ENCODE assay signal across 10 cellular contexts in the genomic region with DNA sequence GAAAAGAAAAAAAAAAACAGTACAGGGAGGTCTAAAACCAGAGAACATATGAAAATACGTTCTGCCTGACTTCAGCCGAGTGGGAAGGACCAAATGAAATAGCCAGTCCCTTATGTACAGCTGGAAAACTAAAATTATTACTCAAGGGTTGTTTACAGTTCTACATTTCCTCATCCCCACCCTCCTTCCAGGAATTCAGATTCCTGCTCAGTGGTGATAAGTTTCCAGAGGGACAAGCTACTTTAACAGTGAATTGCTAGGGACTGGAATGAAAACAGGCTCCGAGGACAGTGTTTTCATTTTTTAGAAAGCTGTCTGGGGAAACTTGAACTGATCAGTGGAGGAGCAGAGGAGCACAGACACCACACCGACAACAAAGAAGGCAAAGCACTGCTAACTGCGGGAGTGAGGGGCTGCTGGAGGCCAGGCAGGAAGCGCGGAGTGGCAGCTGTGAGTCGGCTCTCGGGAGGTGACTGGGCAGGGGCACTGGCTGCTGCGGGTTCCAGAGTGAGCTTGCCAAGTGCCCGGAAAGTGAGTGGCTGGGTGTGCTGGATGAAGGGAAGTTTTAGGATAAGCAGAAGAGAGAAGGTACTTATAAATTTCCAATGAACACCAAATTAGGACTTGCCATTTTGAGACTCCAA.
DNase-seq lines count a peak whose midpoint lies in the region; ATAC-seq and TF ChIP-seq lines count a peak whose summit lies in the region.
"Had no signal": no experiment of that assay in that cellular context is flagged by ENCODE, and none has a peak within 500 bp of the region (broad histone marks: within the 10 kb centered on the region; RNA-seq: fewer than 3 reads in every experiment).

No MANE protein-coding gene starts in this region.

- ATAC-seq in right lobe of liver: peak; percentile 47 to 74 (median 68)
- ATAC-seq in GM21576 (IDR thresholded peaks at IDR 0.05; ENCODE audit: unreplicated experiment): no peak

- TF ChIP-seq POLR2A in right lobe of liver (IDR thresholded peaks at IDR 0.05): no peak
- TF ChIP-seq POLR2A in lower leg skin (IDR thresholded peaks at IDR 0.05): no peak

- WGBS in right lobe of liver (ENCODE audit: insufficient coverage, low coverage, low lambda C conversion rate, missing lambda C conversion rate): 58% methylated on average over 10 of the region's 11 CpGs
- 56 to 58% methylated on average over 11 of the region's 11 CpGs for WGBS in lower leg skin, 2 donors

- H3K4me1 ChIP-seq in duodenal mucosa (ENCODE audit: control insufficient read depth in 1 of 2, insufficient read depth in 2 of 2, low read length in 2 of 2) (no peaks in the 10 kb centered on the region), right lobe of liver (peaks cover 0 to 16% (median 2%) of the 10 kb centered on the region in 4 donors)

- no peaks in the 10 kb centered on the region for H3K27me3 ChIP-seq in duodenal mucosa (ENCODE audit: control insufficient read depth in 1 of 2, insufficient read depth in 2 of 2, low read length in 2 of 2)
- no peaks in the 10 kb centered on the region for H3K27me3 ChIP-seq in right lobe of liver

- intact Hi-C loops in right lobe of liver (cut with DNase I) (no loop called here), lower leg skin (cut with DNase I; ENCODE audit: low total_unique reads) (loop anchor here (10.0 kb wide), 1 partner anchor 365 kb away; no protein-coding TSS in a partner anchor)

- no peak overlapping the region for H3K27ac ChIP-seq in duodenal mucosa (ENCODE audit: low read depth, low read length)
- H3K27ac ChIP-seq in right lobe of liver: peak overlapping the region; percentile 33 to 60 (median 48)

- H3K9ac ChIP-seq in duodenal mucosa (ENCODE audit: low read depth in 1 of 2, low read length in 2 of 2): no peak overlapping the region

- DNase-seq in HT-29 (ENCODE audit: low spot score) (peak; percentile 36), right lobe of liver (no peak), smooth muscle cell of the brain vasculature (ENCODE audit: low read depth, low spot score) (peak; percentile 13), lower leg skin (ENCODE audit: low spot score in 2 of 2) (no peak), GOT3 (lab: John Stamatoyannopoulos, UW) (no peak)
- DNase-seq in stimulated activated CD4-positive, alpha-beta T cell treated with anti-CD3 and anti-CD28 coated beads, Interleukin-4, amount 100 ng/mL, for 1 hour: no peak
- DNase-seq: activated naive CD8-positive, alpha-beta T cell treated with anti-CD3 and anti-CD28 coated beads, Interleukin-2, amount 10 ng/mL, durations not matched to agents 7 days and 5 days; stimulated activated CD4-positive, alpha-beta T cell treated with anti-CD3 and anti-CD28 coated beads, Interleukin-4, amount 100 ng/mL, for 4 hours had no signal

- TF ChIP-seq CTCF in right lobe of liver (IDR thresholded peaks at IDR 0.05): no peak
- TF ChIP-seq CTCF in lower leg skin (IDR thresholded peaks at IDR 0.05): no peak

- H3K9me3 ChIP-seq in duodenal mucosa (ENCODE audit: control insufficient read depth in 1 of 2, low read length in 2 of 2) (no peaks in the 10 kb centered on the region), right lobe of liver (no peaks in the 10 kb centered on the region)

- peaks cover 17 to 32% of the 10 kb centered on the region in 2 donors for H3K36me3 ChIP-seq in duodenal mucosa (ENCODE audit: control insufficient read depth in 1 of 2, insufficient read depth in 2 of 2, low read length in 2 of 2)
- H3K36me3 ChIP-seq in right lobe of liver: peaks cover 0 to 43% (median 23%) of the 10 kb centered on the region in 4 donors

- H3K4me3 ChIP-seq in duodenal mucosa (ENCODE audit: low read depth in 1 of 2, low read length in 2 of 2): peak overlapping the region; percentile 36 to 48
- peak overlapping the region in 1 of 3 donors; percentile 11 for H3K4me3 ChIP-seq in right lobe of liver
- H3K4me3 ChIP-seq in lower leg skin (ENCODE audit: low read depth, poor library complexity, severe bottlenecking): no peak overlapping the region

Comparison
In these comparisons a context has a peak if more than half of its experiments do, and no peak if none do; other contexts are left out.
1. DNase-seq: peak in HT-29 (single experiment) and smooth muscle cell of the brain vasculature (single experiment); none in right lobe of liver (0 of 3), lower leg skin (0 of 2), stimulated activated CD4-positive, alpha-beta T cell treated with anti-CD3 and anti-CD28 coated beads, Interleukin-4, amount 100 ng/mL, for 1 hour (single experiment) and GOT3 (single experiment).